Comparison of ENCODE assay signal across 29 cellular contexts in the genomic region with DNA sequence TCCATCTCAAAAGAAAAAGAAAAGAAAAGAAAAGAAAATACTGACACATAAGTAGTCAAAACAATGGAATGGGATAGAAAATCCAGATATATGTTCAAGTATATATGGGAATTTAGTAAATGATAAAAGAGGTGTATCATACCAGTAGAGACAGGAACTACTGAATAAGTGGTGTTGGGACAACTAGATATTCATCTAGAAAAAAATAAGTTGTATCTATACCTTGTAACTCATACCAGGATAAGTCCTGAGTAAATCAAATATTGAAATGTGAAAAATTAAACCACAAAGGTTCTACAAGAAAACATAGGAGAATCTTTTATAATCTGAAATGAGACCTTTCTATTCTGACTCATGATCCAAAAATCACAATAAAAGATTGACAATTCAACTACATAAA.
"Had no signal": no experiment of that assay in that cellular context is flagged by ENCODE, and none has a peak within 500 bp of the region (broad histone marks: within the 10 kb centered on the region; RNA-seq: fewer than 3 reads in every experiment).

No MANE protein-coding gene starts in this region.

- H3K36me3 Mint-ChIP-seq: activated naive CD8-positive, alpha-beta T cell treated with anti-CD3 and anti-CD28 coated beads for 36 hours had no signal

- H3K9ac ChIP-seq: SK-N-SH had no signal

- H3K9me3 Mint-ChIP-seq: activated CD8-positive, alpha-beta T cell treated with anti-CD3 and anti-CD28 coated beads for 36 hours; activated naive CD4-positive, alpha-beta T cell treated with anti-CD3 and anti-CD28 coated beads for 36 hours; activated naive CD8-positive, alpha-beta T cell treated with anti-CD3 and anti-CD28 coated beads for 36 hours; activated T-cell treated with anti-CD3 and anti-CD28 coated beads, Interleukin-2, amount 50 U/mL, for 4 hours; T-helper 1 cell treated with Interleukin-12 subunit alpha and Interleukin-12 subunit beta and Interleukin-4 antibody, amounts not matched to agents 30 μg/mL and 1 μg/mL, for 36 hours; T-helper 2 cell treated with Interferon-gamma antibody and Interleukin-4, amounts not matched to agents 5 μg/mL and 100 μg/mL, for 36 hours had no signal

- H3K4me3 Mint-ChIP-seq: activated CD8-positive, alpha-beta T cell treated with anti-CD3 and anti-CD28 coated beads for 36 hours; activated naive CD4-positive, alpha-beta T cell treated with anti-CD3 and anti-CD28 coated beads for 36 hours; activated naive CD8-positive, alpha-beta T cell treated with anti-CD3 and anti-CD28 coated beads for 36 hours; activated T-cell treated with anti-CD3 and anti-CD28 coated beads, Interleukin-2, amount 50 U/mL, for 4 hours; T-helper 1 cell treated with Interleukin-12 subunit alpha and Interleukin-12 subunit beta and Interleukin-4 antibody, amounts not matched to agents 30 μg/mL and 1 μg/mL, for 36 hours; T-helper 2 cell treated with Interferon-gamma antibody and Interleukin-4, amounts not matched to agents 5 μg/mL and 100 μg/mL, for 36 hours had no signal

- H3K9me2 ChIP-seq: SK-N-SH had no signal

- H3K4me3 ChIP-seq: Peyer's patch, SJSA1 had no signal

- H3K36me3 ChIP-seq: brain microvascular endothelial cell, Peyer's patch, SJSA1 had no signal

- H3K27me3 ChIP-seq: brain microvascular endothelial cell, Peyer's patch, SJSA1 had no signal

- H3K27ac Mint-ChIP-seq: activated CD8-positive, alpha-beta T cell treated with anti-CD3 and anti-CD28 coated beads for 36 hours; activated naive CD4-positive, alpha-beta T cell treated with anti-CD3 and anti-CD28 coated beads for 36 hours; activated naive CD8-positive, alpha-beta T cell treated with anti-CD3 and anti-CD28 coated beads for 36 hours; T-helper 1 cell treated with Interleukin-12 subunit alpha and Interleukin-12 subunit beta and Interleukin-4 antibody, amounts not matched to agents 30 μg/mL and 1 μg/mL, for 36 hours; T-helper 2 cell treated with Interferon-gamma antibody and Interleukin-4, amounts not matched to agents 5 μg/mL and 100 μg/mL, for 36 hours had no signal

- H3K9me3 ChIP-seq: Peyer's patch, SJSA1, SK-N-SH had no signal

- H3K27ac ChIP-seq: brain microvascular endothelial cell, Peyer's patch, SJSA1 had no signal

- H3K4me2 ChIP-seq: SK-N-SH had no signal

- H3K4me1 ChIP-seq: SJSA1 had no signal

- ATAC-seq: activated CD8-positive, alpha-beta T cell treated with anti-CD3 and anti-CD28 coated beads for 36 hours had no signal

- DNase-seq: activated CD4-positive, alpha-beta T cell treated with anti-CD3 and anti-CD28 coated beads, Interleukin-2, amount 50 U/mL, for 4 hours; activated CD8-positive, alpha-beta T cell treated with anti-CD3 and anti-CD28 coated beads for 36 hours; activated gamma-delta T cell treated with Interleukin-2 at 50 U/mL for 16 hours; activated naive CD4-positive, alpha-beta T cell treated with anti-CD3 and anti-CD28 coated beads for 36 hours; activated naive CD8-positive, alpha-beta T cell treated with anti-CD3 and anti-CD28 coated beads for 36 hours; activated T-cell treated with anti-CD3 and anti-CD28 coated beads, Interleukin-2, amount 50 U/mL, for 4 hours; amniotic stem cell; aorta; brain microvascular endothelial cell; central memory CD4-positive, alpha-beta T cell; Karpas-422; KBM-7; NCI-H1105; NCI-H1417 treated with DMSO at 0.1 percent for 48 hours; NCI-H187 treated with DMSO at 0.1 percent for 48 hours; NCI-H2081; NCI-H2171 treated with DMSO at 0.1 percent for 48 hours; NCI-H2227 treated with DMSO at 0.1 percent for 48 hours; NCI-H446; NCI-H510A treated with DMSO at 0.1 percent for 48 hours; NCI-H526 treated with DMSO at 0.1 percent for 48 hours; NCI-H774; RPMI8226; SHP77 treated with DMSO at 0.1 percent for 48 hours; SK-N-SH had no signal
